4 cellular contexts compared by ENCODE assay signal in genomic region chrX:54551801-54552200, GRCh38.
"Had no signal": no experiment of that assay in that cellular context is flagged by ENCODE, and none has a peak within 500 bp of the region (broad histone marks: within the 10 kb centered on the region; RNA-seq: fewer than 3 reads in every experiment).

No MANE protein-coding gene starts in this region.

- H3K9me3 Mint-ChIP-seq: GM23338 had no signal

- H3K4me1 Mint-ChIP-seq: GM23338, H9 had no signal

- H3K4me3 Mint-ChIP-seq: GM23338, H9, IgD-negative memory B cell had no signal

- DNase-seq: H9, HCEC 1CT had no signal

- H3K27me3 Mint-ChIP-seq: IgD-negative memory B cell had no signal

- H3K27ac Mint-ChIP-seq: GM23338, H9, IgD-negative memory B cell had no signal
